Comparison of ENCODE assay signal across 12 cellular contexts in the genomic region with DNA sequence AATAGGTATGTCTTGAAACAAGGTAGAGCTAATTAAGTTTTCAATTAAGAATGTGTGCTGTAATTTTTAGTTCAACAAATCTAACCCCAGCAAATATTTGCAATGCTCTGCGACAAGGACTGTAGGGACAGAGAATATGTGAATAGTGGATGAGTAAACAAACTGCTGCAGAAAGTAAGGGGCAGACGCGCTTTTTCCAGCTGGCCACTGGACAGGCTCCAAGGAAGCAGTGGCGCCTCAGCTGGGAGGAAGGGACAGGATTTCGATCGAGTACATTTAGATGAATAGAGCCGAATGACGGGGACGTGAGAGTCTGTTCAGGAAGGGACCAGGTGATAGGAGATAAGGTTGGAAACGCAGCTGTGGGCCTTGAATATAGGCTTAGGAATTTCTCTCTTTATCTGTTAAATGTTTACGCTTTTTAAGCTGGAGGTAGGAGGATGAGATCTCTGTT.
DNase-seq lines count a peak whose midpoint lies in the region; ATAC-seq and TF ChIP-seq lines count a peak whose summit lies in the region.
"Had no signal": no experiment of that assay in that cellular context is flagged by ENCODE, and none has a peak within 500 bp of the region (broad histone marks: within the 10 kb centered on the region; RNA-seq: fewer than 3 reads in every experiment).

No MANE protein-coding gene starts in this region.

- no peak for ATAC-seq in activated T-cell treated with anti-CD3 and anti-CD28 coated beads, Interleukin-2, amount 50 U/mL, for 72 hours (replicated peaks in 1 of 2)
- ATAC-seq in GM18505 (IDR thresholded peaks at IDR 0.05; ENCODE audit: unreplicated experiment), result no peak

- H3K4me1 ChIP-seq in rectal smooth muscle tissue (ENCODE audit: control insufficient read depth, insufficient read depth, low read length), result peaks cover 9% of the 10 kb centered on the region

- no peak for DNase-seq in activated T-cell treated with anti-CD3 and anti-CD28 coated beads, Interleukin-2, amount 50 U/mL, for 72 hours
- DNase-seq in activated T-cell treated with anti-CD3 and anti-CD28 coated beads, Interleukin-2, amount 50 U/mL, for 1 hour, result no peak
- DNase-seq in NCI-H510A treated with DMSO at 0.1 percent for 48 hours (lab: John Stamatoyannopoulos, UW) (peak; percentile 64), epithelial cell of prostate (ENCODE audit: low read depth, low spot score) (no peak), SKM-1 treated with dmso at 0.1 percent for 144 hours (lab: John Stamatoyannopoulos, UW; ENCODE audit: unreplicated experiment) (no peak)
- no peak for DNase-seq in stimulated activated CD4-positive, alpha-beta T cell treated with anti-CD3 and anti-CD28 coated beads, Interleukin-2, amount 100 ng/mL, for 48 hours
- DNase-seq: HCEC 1CT had no signal

- H3K4me3 ChIP-seq in rectal smooth muscle tissue (ENCODE audit: low read length), result no peak overlapping the region
- H3K4me3 ChIP-seq: dorsolateral prefrontal cortex had no signal

- no peak for TF ChIP-seq POLR2A in GM18505 (IDR thresholded peaks at IDR 0.05; ENCODE audit: borderline replicate concordance, extremely low read depth, insufficient read depth, insufficient read length)

- peak overlapping the region; percentile 78 for H3K27ac ChIP-seq in epithelial cell of prostate
- peak overlapping the region; percentile 8 for H3K27ac ChIP-seq in rectal smooth muscle tissue (ENCODE audit: low read depth, low read length)

- peaks cover 13 to 33% of the 10 kb centered on the region in 2 donors for H3K36me3 Mint-ChIP-seq in activated T-cell treated with anti-CD3 and anti-CD28 coated beads, Interleukin-2, amount 50 U/mL, for 72 hours (ENCODE audit: insufficient read depth in 2 of 2)

- no peaks in the 10 kb centered on the region for H3K27me3 Mint-ChIP-seq in activated T-cell treated with anti-CD3 and anti-CD28 coated beads, Interleukin-2, amount 50 U/mL, for 72 hours (ENCODE audit: low read depth)

- no peaks in the 10 kb centered on the region for H3K9me3 Mint-ChIP-seq in activated T-cell treated with anti-CD3 and anti-CD28 coated beads, Interleukin-2, amount 50 U/mL, for 72 hours
- H3K9me3 Mint-ChIP-seq: activated T-helper 2 cell treated with anti-CD3 and anti-CD28 coated beads, Interferon-gamma antibody, Interleukin-2, Interleukin-4, amounts not matched to agents 10 μg/mL and 5 μg/mL and 100 μg/mL, durations not matched to agents 14 hours and 24 hours and 36 hours; neural crest cell had no signal

- no peak overlapping the region for H3K9ac ChIP-seq in rectal smooth muscle tissue (ENCODE audit: low read length)

- no peaks in the 10 kb centered on the region for H3K27me3 ChIP-seq in rectal smooth muscle tissue (ENCODE audit: control insufficient read depth, insufficient read depth, low read length)
- H3K27me3 ChIP-seq: dorsolateral prefrontal cortex had no signal

- no peak overlapping the region for H3K4me3 Mint-ChIP-seq in activated T-cell treated with anti-CD3 and anti-CD28 coated beads, Interleukin-2, amount 50 U/mL, for 72 hours
- H3K4me3 Mint-ChIP-seq: neural crest cell had no signal

- peaks cover 9% of the 10 kb centered on the region for H3K36me3 ChIP-seq in rectal smooth muscle tissue (ENCODE audit: control insufficient read depth, insufficient read depth, low read length)

- no peaks in the 10 kb centered on the region for H3K4me1 Mint-ChIP-seq in activated T-cell treated with anti-CD3 and anti-CD28 coated beads, Interleukin-2, amount 50 U/mL, for 72 hours (ENCODE audit: low read depth)

- peak overlapping the region; percentile 13 for H3K27ac Mint-ChIP-seq in activated T-cell treated with anti-CD3 and anti-CD28 coated beads, Interleukin-2, amount 50 U/mL, for 72 hours
- H3K27ac Mint-ChIP-seq: activated T-helper 2 cell treated with anti-CD3 and anti-CD28 coated beads, Interferon-gamma antibody, Interleukin-2, Interleukin-4, amounts not matched to agents 10 μg/mL and 5 μg/mL and 100 μg/mL, durations not matched to agents 14 hours and 24 hours and 36 hours had no signal
